ENCODE assay signal across 8 cellular contexts in the genomic region with DNA sequence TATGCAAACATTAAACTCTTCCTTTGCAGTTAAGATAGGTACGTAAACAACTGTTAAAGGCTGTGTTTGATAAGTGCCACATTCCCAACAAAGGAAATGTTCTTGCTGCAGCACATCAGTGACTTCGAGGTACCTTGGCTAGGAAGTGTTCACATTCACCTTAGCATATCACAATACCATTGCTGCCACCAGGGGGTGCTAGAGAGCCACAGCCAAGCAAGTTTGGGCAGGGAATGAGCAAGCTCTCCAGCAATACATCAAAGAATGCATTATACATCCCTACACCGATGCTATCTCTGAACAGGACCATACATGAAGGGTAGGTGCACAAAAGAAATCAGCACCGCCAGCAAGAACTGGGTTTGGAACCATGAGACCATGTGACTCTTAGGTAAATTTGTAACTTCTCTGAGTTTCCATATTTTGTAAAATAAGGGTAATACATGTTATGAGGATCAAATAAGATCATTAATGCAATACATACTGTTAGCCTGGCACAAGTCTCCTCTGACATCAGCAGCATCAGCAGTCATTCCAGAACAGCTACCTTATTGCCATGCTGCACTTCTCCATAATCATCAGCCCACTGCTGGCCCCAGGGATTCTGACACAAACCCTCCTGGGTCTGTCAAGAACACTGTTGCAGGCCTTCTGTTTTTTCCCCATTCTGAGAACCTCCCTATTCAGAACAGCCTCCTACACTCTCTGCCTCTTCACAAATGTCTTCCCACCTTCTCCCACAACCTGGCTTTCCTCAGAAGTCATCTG. TPM values are rescaled to one million over a fixed set of nuclear protein-coding genes. Genes with fewer than 3 reads are reported as not detected.
DNase-seq lines count a peak whose midpoint lies in the region; ATAC-seq and TF ChIP-seq lines count a peak whose summit lies in the region.

No MANE protein-coding gene starts in this region.

- H3K9me3 ChIP-seq in spleen = no peaks in the 10 kb centered on the region

- DNase-seq in NCI-H146 treated with DMSO at 0.1 percent for 48 hours (lab: John Stamatoyannopoulos, UW; ENCODE audit: unreplicated experiment) (peak; percentile 65), T1000 (lab: John Stamatoyannopoulos, UW) (peak; percentile 57), astrocyte of the cerebellum (ENCODE audit: low read depth) (peak; percentile 53), hypothalamus (lab: John Stamatoyannopoulos, UW) (peak in 48 of 51 donors; percentile 4 to 93 (median 60)), spleen (peak; percentile 92)

- no peak for TF ChIP-seq POLR2A in spleen (IDR thresholded peaks at IDR 0.05)

- intact Hi-C loops in spleen (cut with DNase I; ENCODE audit: low total_unique reads) = loop anchor here (5.0 to 10.0 kb wide), 2 partner anchors 92 to 281 kb away; no protein-coding TSS in a partner anchor

- no peak overlapping the region for H3K4me3 ChIP-seq in astrocyte of the cerebellum (ENCODE audit: low read depth, low read length)
- H3K4me3 ChIP-seq in spleen = no peak overlapping the region

- H3K27me3 ChIP-seq in spleen (replicated peaks in 1 of 7) = no peaks in the 10 kb centered on the region

- peaks cover 0 to 40% (median 25%) of the 10 kb centered on the region in 6 donors for H3K36me3 ChIP-seq in spleen

- TF ChIP-seq CTCF in GM12801 (IDR thresholded peaks at IDR 0.05; ENCODE audit: extremely low read depth, insufficient read length) = peak; percentile 84
- TF ChIP-seq CTCF in astrocyte of the cerebellum (IDR thresholded peaks at IDR 0.05; ENCODE audit: low read depth, low read length, missing control alignments) = peak; percentile 99
- TF ChIP-seq CTCF in spleen (IDR thresholded peaks at IDR 0.05 in 8 of 11, conservative IDR thresholded peaks at IDR 0.05 in 3 of 11) = peak; percentile 76 to 93 (median 87)

- 31 to 39% (median 39%) methylated on average over 4 of the region's 4 CpGs for WGBS in spleen, 5 donors

- in situ Hi-C loops in astrocyte of the cerebellum (cut with HindIII; ENCODE audit: low sequenced_read_pairs) = loop anchor here (5.0 to 25.0 kb wide), 2 partner anchors 276 to 396 kb away; no protein-coding TSS in a partner anchor

- H3K4me1 ChIP-seq in spleen = peaks cover 0 to 60% (median 15%) of the 10 kb centered on the region in 6 donors

- no peak overlapping the region for H3K27ac ChIP-seq in spleen

- ATAC-seq in HG02642 (IDR thresholded peaks at IDR 0.05; ENCODE audit: poor library complexity, unreplicated experiment) (peak; percentile 75), GM21515 (IDR thresholded peaks at IDR 0.05; ENCODE audit: unreplicated experiment) (no peak)

RNA-seq across cellular contexts. Expression of a gene that starts 37.6 kb away (rescaled TPM):
- total RNA-seq in spleen = 100 to 1,000 TPM in 1 of 7 donors, 10 to 100 TPM in 6; 37.1 to 108 (median 55.9) TPM
- polyA plus RNA-seq in spleen = 10 to 100 TPM; 18.9 to 24.9 (median 22.5) TPM
